In the genomic region with DNA sequence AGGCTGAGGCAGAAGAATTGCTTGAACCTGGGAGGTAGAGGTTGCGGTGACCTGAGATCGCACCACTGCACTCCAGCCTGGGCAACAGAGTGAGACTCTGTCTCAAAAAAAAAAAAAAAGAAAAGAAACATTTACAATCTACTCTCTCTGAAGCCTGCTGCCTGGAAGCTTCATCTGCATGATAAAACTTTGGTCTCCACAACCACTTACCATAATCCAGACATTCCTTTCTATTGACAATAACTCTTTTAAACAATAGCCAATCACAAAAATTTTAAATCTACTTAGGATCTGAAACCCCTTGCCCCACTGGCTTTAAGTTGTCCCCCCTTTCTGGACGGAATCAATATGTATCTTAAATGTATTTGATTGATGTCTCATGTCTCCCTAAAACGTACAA, we compare ENCODE assay signal across 32 cellular contexts. TPM values are rescaled to one million over a fixed set of nuclear protein-coding genes. Genes with fewer than 3 reads are reported as not detected.
"Had no signal": no experiment of that assay in that cellular context is flagged by ENCODE, and none has a peak within 500 bp of the region (broad histone marks: within the 10 kb centered on the region; RNA-seq: fewer than 3 reads in every experiment).

No MANE protein-coding gene starts in this region.

- H3K27ac ChIP-seq: adrenal gland, body of pancreas, epithelial cell of prostate, esophagus squamous epithelium, gastroesophageal sphincter, heart right ventricle, VCaP had no signal

- H3K27ac Mint-ChIP-seq: activated CD8-positive, alpha-beta T cell treated with anti-CD3 and anti-CD28 coated beads for 36 hours; activated naive CD4-positive, alpha-beta T cell treated with anti-CD3 and anti-CD28 coated beads, Interleukin-2, amount 50 U/mL, for 24 hours; activated naive CD8-positive, alpha-beta T cell treated with anti-CD3 and anti-CD28 coated beads for 36 hours; activated naive CD8-positive, alpha-beta T cell treated with anti-CD3 and anti-CD28 coated beads, Interleukin-2, amount 50 U/mL, for 24 hours; activated T-helper 17 cell treated with anti-CD3 and anti-CD28 coated beads, Interleukin-2, amount 50 U/mL, for 72 hours; effector memory CD8-positive, alpha-beta T cell had no signal

- H3K4me3 ChIP-seq: adrenal gland, body of pancreas, esophagus squamous epithelium, gastroesophageal sphincter, heart right ventricle had no signal

- H3K9me3 Mint-ChIP-seq: activated B cell treated with CpG ODN at 0.5 μM for 24 hours; activated CD8-positive, alpha-beta T cell treated with anti-CD3 and anti-CD28 coated beads for 36 hours; activated naive CD4-positive, alpha-beta T cell treated with anti-CD3 and anti-CD28 coated beads, Interleukin-2, amount 50 U/mL, for 24 hours; activated naive CD8-positive, alpha-beta T cell treated with anti-CD3 and anti-CD28 coated beads for 36 hours; activated naive CD8-positive, alpha-beta T cell treated with anti-CD3 and anti-CD28 coated beads, Interleukin-2, amount 50 U/mL, for 24 hours; activated T-cell treated with anti-CD3 and anti-CD28 coated beads, Interleukin-2, amount 50 U/mL, for 4 hours; activated T-helper 17 cell treated with anti-CD3 and anti-CD28 coated beads, Interleukin-2, amount 50 U/mL, for 72 hours; effector memory CD8-positive, alpha-beta T cell had no signal

- H3K4me3 Mint-ChIP-seq: activated B cell treated with CpG ODN at 0.5 μM for 24 hours; activated CD8-positive, alpha-beta T cell treated with anti-CD3 and anti-CD28 coated beads for 36 hours; activated naive CD4-positive, alpha-beta T cell treated with anti-CD3 and anti-CD28 coated beads, Interleukin-2, amount 50 U/mL, for 24 hours; activated naive CD8-positive, alpha-beta T cell treated with anti-CD3 and anti-CD28 coated beads for 36 hours; activated naive CD8-positive, alpha-beta T cell treated with anti-CD3 and anti-CD28 coated beads, Interleukin-2, amount 50 U/mL, for 24 hours; activated T-cell treated with anti-CD3 and anti-CD28 coated beads, Interleukin-2, amount 50 U/mL, for 4 hours; activated T-helper 17 cell treated with anti-CD3 and anti-CD28 coated beads, Interleukin-2, amount 50 U/mL, for 72 hours; effector memory CD8-positive, alpha-beta T cell had no signal

- H3K36me3 ChIP-seq: adrenal gland, esophagus squamous epithelium, gastroesophageal sphincter, heart right ventricle had no signal

- H3K27me3 ChIP-seq: body of pancreas had no signal

- H3K36me3 Mint-ChIP-seq: activated naive CD4-positive, alpha-beta T cell treated with anti-CD3 and anti-CD28 coated beads, Interleukin-2, amount 50 U/mL, for 24 hours; activated naive CD8-positive, alpha-beta T cell treated with anti-CD3 and anti-CD28 coated beads for 36 hours had no signal

- DNase-seq: activated B cell treated with CpG ODN at 0.5 μM for 24 hours; activated CD4-positive, alpha-beta T cell treated with anti-CD3 and anti-CD28 coated beads for 48 hours; activated CD4-positive, alpha-beta T cell treated with anti-CD3 and anti-CD28 coated beads, Interleukin-2, amount 50 U/mL, for 1 hour; activated CD4-positive, alpha-beta T cell treated with anti-CD3 and anti-CD28 coated beads, Interleukin-2, amount 50 U/mL, for 48 hours; activated CD8-positive, alpha-beta memory T cell treated with anti-CD3 and anti-CD28 coated beads for 24 hours; activated CD8-positive, alpha-beta T cell treated with anti-CD3 and anti-CD28 coated beads for 36 hours; activated effector memory CD4-positive, alpha-beta T cell treated with Interleukin-2 at 50 U/mL for 16 hours; activated gamma-delta T cell treated with Interleukin-2 at 50 U/mL for 16 hours; activated naive CD4-positive, alpha-beta T cell treated with Interleukin-2 at 50 U/mL for 16 hours; activated naive CD8-positive, alpha-beta T cell treated with anti-CD3 and anti-CD28 coated beads for 36 hours; activated naive CD8-positive, alpha-beta T cell treated with anti-CD3 and anti-CD28 coated beads, Interleukin-2, amount 50 U/mL, for 24 hours; activated T-cell treated with anti-CD3 and anti-CD28 coated beads, Interleukin-2, amount 50 U/mL, for 4 hours; adrenal gland; amygdala; aorta; body of pancreas; cortex of kidney; dermis blood vessel endothelial cell; effector CD4-positive, alpha-beta T cell; effector memory CD8-positive, alpha-beta T cell; esophagus squamous epithelium; foreskin melanocyte; heart right ventricle; T-helper 2 cell had no signal

- H3K9me3 ChIP-seq: adrenal gland, body of pancreas, esophagus squamous epithelium, gastroesophageal sphincter, heart right ventricle had no signal

- ATAC-seq: activated CD4-positive, CD25-positive, alpha-beta regulatory T cell treated with anti-CD3 and anti-CD28 coated beads, Interleukin-2, amount 50 U/mL, for 24 hours; activated CD8-positive, alpha-beta T cell treated with anti-CD3 and anti-CD28 coated beads for 36 hours; activated naive CD8-positive, alpha-beta T cell treated with anti-CD3 and anti-CD28 coated beads, Interleukin-2, amount 50 U/mL, for 24 hours; activated T-cell treated with anti-CD3 and anti-CD28 coated beads, Interleukin-2, amount 50 U/mL, for 4 hours; activated T-helper 17 cell treated with anti-CD3 and anti-CD28 coated beads, Interleukin-2, amount 50 U/mL, for 72 hours; body of pancreas; effector memory CD8-positive, alpha-beta T cell; gastroesophageal sphincter; heart right ventricle had no signal

- H3K4me1 ChIP-seq: adrenal gland, body of pancreas, esophagus squamous epithelium, gastroesophageal sphincter, heart right ventricle had no signal

- H3K4me1 Mint-ChIP-seq: activated naive CD4-positive, alpha-beta T cell treated with anti-CD3 and anti-CD28 coated beads, Interleukin-2, amount 50 U/mL, for 24 hours; activated naive CD8-positive, alpha-beta T cell treated with anti-CD3 and anti-CD28 coated beads for 36 hours; activated T-helper 17 cell treated with anti-CD3 and anti-CD28 coated beads, Interleukin-2, amount 50 U/mL, for 72 hours had no signal

RNA-seq across cellular contexts. Expression of gene HTR3A, which starts 25.0 kb away (rescaled TPM):
- polyA plus RNA-seq: endothelial cell of umbilical vein, fibroblast of lung had no signal

RNA-seq across cellular contexts. Expression of gene HTR3B, which starts 45.3 kb away (rescaled TPM):
- polyA plus RNA-seq: adrenal gland, aorta, endothelial cell of umbilical vein, fibroblast of lung, heart right ventricle had no signal
